In genomic region chr11:14637868-14638409, GRCh38 we compare ENCODE assay signal across 27 cellular contexts. TPM values are rescaled to one million over a fixed set of nuclear protein-coding genes. Genes with fewer than 3 reads are reported as not detected.
DNase-seq lines count a peak whose midpoint lies in the region; ATAC-seq and TF ChIP-seq lines count a peak whose summit lies in the region.
"Had no signal": no experiment of that assay in that cellular context is flagged by ENCODE, and none has a peak within 500 bp of the region (broad histone marks: within the 10 kb centered on the region; RNA-seq: fewer than 3 reads in every experiment).

No MANE protein-coding gene starts in this region.

- no peak for DNase-seq in activated CD4-positive, alpha-beta T cell treated with anti-CD3 and anti-CD28 coated beads for 36 hours
- no peak for DNase-seq in activated CD4-positive, alpha-beta T cell treated with anti-CD3 and anti-CD28 coated beads, Interleukin-2, amount 50 U/mL, for 4 hours
- DNase-seq in CD4-positive, alpha-beta T cell = no peak
- DNase-seq in T-helper 17 cell = no peak
- DNase-seq in naive thymus-derived CD8-positive, alpha-beta T cell = no peak
- DNase-seq in CD1c-positive myeloid dendritic cell (ENCODE audit: extremely low spot score) = no peak
- DNase-seq in T-helper 2 cell = no peak
- no peak for DNase-seq in activated T-cell treated with anti-CD3 and anti-CD28 coated beads, Interleukin-2, amount 50 U/mL, for 48 hours
- DNase-seq: 8988T, ACHN, BE2C, MM.1S, NCI-H1092, NCI-H1417 treated with DMSO at 0.1 percent for 48 hours, NCI-H1694 treated with DMSO at 0.1 percent for 48 hours, NCI-H2081 treated with DMSO at 0.1 percent for 48 hours, NCI-H2171, NCI-H226, NCI-H510A, NCI-H69, SHP77 had no signal

- H3K9me3 ChIP-seq in CD4-positive, alpha-beta T cell (ENCODE audit: control insufficient read depth, low read length) = no peaks in the 10 kb centered on the region
- no peaks in the 10 kb centered on the region for H3K9me3 ChIP-seq in T-helper 17 cell (ENCODE audit: control insufficient read depth, low read length, poor library complexity, severe bottlenecking)
- H3K9me3 ChIP-seq: BE2C had no signal

- H3K4me1 Mint-ChIP-seq in activated CD4-positive, alpha-beta T cell treated with anti-CD3 and anti-CD28 coated beads for 36 hours = peaks cover 76% of the 10 kb centered on the region
- peaks cover 90% of the 10 kb centered on the region for H3K4me1 Mint-ChIP-seq in CD4-positive, alpha-beta T cell (ENCODE audit: low read depth)
- peaks cover 54% of the 10 kb centered on the region for H3K4me1 Mint-ChIP-seq in T-helper 17 cell
- H3K4me1 Mint-ChIP-seq in naive thymus-derived CD8-positive, alpha-beta T cell = peaks cover 40 to 86% (median 83%) of the 10 kb centered on the region in 4 donors

- no peak for TF ChIP-seq CTCF in CD4-positive, alpha-beta T cell (IDR thresholded peaks at IDR 0.05)

- peak overlapping the region; percentile 7 for H3K27ac ChIP-seq in CD4-positive, alpha-beta T cell (ENCODE audit: low read depth, low read length)
- H3K27ac ChIP-seq: RWPE1 had no signal

- H3K27me3 Mint-ChIP-seq in activated CD4-positive, alpha-beta T cell treated with anti-CD3 and anti-CD28 coated beads for 36 hours = no peaks in the 10 kb centered on the region
- H3K27me3 Mint-ChIP-seq in CD4-positive, alpha-beta T cell = no peaks in the 10 kb centered on the region
- H3K27me3 Mint-ChIP-seq in T-helper 17 cell = no peaks in the 10 kb centered on the region
- H3K27me3 Mint-ChIP-seq in naive thymus-derived CD8-positive, alpha-beta T cell = no peaks in the 10 kb centered on the region

- ATAC-seq in activated CD4-positive, alpha-beta T cell treated with anti-CD3 and anti-CD28 coated beads for 36 hours = peak; percentile 18
- no peak for ATAC-seq in CD4-positive, alpha-beta T cell (ENCODE audit: poor library complexity)
- no peak for ATAC-seq in T-helper 17 cell
- ATAC-seq in naive thymus-derived CD8-positive, alpha-beta T cell = peak; percentile 16 to 27
- ATAC-seq: HCT116, Panc1 had no signal

- intact Hi-C loops in activated CD4-positive, alpha-beta T cell treated with anti-CD3 and anti-CD28 coated beads for 36 hours (cut with DNase I, micrococcal nuclease) = no loop called here
- intact Hi-C loops in CD4-positive, alpha-beta T cell (cut with DNase I, micrococcal nuclease) = no loop called here

- H3K36me3 Mint-ChIP-seq in activated CD4-positive, alpha-beta T cell treated with anti-CD3 and anti-CD28 coated beads for 36 hours (ENCODE audit: low read depth) = peaks cover 60% of the 10 kb centered on the region
- peaks cover 33% of the 10 kb centered on the region for H3K36me3 Mint-ChIP-seq in CD4-positive, alpha-beta T cell (ENCODE audit: low read depth)
- no peaks in the 10 kb centered on the region for H3K36me3 Mint-ChIP-seq in T-helper 17 cell (ENCODE audit: low read depth)
- H3K36me3 Mint-ChIP-seq in naive thymus-derived CD8-positive, alpha-beta T cell = peaks cover 11 to 29% (median 12%) of the 10 kb centered on the region in 3 donors

- H3K27me3 ChIP-seq in CD4-positive, alpha-beta T cell (ENCODE audit: control insufficient read depth, insufficient read depth, low read length) = no peaks in the 10 kb centered on the region
- H3K27me3 ChIP-seq: BE2C had no signal

- peaks cover 13% of the 10 kb centered on the region for H3K9me3 Mint-ChIP-seq in activated CD4-positive, alpha-beta T cell treated with anti-CD3 and anti-CD28 coated beads for 36 hours (ENCODE audit: low read depth)
- peaks cover 8% of the 10 kb centered on the region for H3K9me3 Mint-ChIP-seq in CD4-positive, alpha-beta T cell
- H3K9me3 Mint-ChIP-seq in naive thymus-derived CD8-positive, alpha-beta T cell = peaks cover 0 to 28% (median 11%) of the 10 kb centered on the region in 9 donors

- H3K4me3 Mint-ChIP-seq in activated CD4-positive, alpha-beta T cell treated with anti-CD3 and anti-CD28 coated beads for 36 hours = no peak overlapping the region
- no peak overlapping the region for H3K4me3 Mint-ChIP-seq in CD4-positive, alpha-beta T cell
- H3K4me3 Mint-ChIP-seq in T-helper 17 cell = peak overlapping the region; percentile 7
- peak overlapping the region in 5 of 10 donors; percentile 8 to 51 (median 30) for H3K4me3 Mint-ChIP-seq in naive thymus-derived CD8-positive, alpha-beta T cell
- H3K4me3 Mint-ChIP-seq: CD14-positive monocyte had no signal

- CTCF ChIA-PET in activated CD4-positive, alpha-beta T cell treated with anti-CD3 and anti-CD28 coated beads for 36 hours (lab: Charles Lee) = interaction anchor here (0.5 to 1.3 kb wide), 4 partner anchors 15 to 337 kb away, joined by 3 to 4 read pairs (median 4); no protein-coding TSS in a partner anchor
- CTCF ChIA-PET in CD4-positive, alpha-beta T cell (lab: Charles Lee) = interaction anchor here (0.8 to 1.6 kb wide), 2 partner anchors 60 to 178 kb away, joined by 3 to 6 read pairs; no protein-coding TSS in a partner anchor

- no peak overlapping the region for H3K27ac Mint-ChIP-seq in activated CD4-positive, alpha-beta T cell treated with anti-CD3 and anti-CD28 coated beads for 36 hours
- H3K27ac Mint-ChIP-seq in CD4-positive, alpha-beta T cell = peak overlapping the region; percentile 62
- H3K27ac Mint-ChIP-seq in T-helper 17 cell = no peak overlapping the region
- peak overlapping the region in 5 of 10 donors; percentile 19 to 72 (median 38) for H3K27ac Mint-ChIP-seq in naive thymus-derived CD8-positive, alpha-beta T cell

- POLR2A ChIA-PET in activated CD4-positive, alpha-beta T cell treated with anti-CD3 and anti-CD28 coated beads for 36 hours (lab: Charles Lee) = no interaction called here
- POLR2A ChIA-PET in CD4-positive, alpha-beta T cell (lab: Charles Lee) = interaction anchor here (1.1 to 5.8 kb wide), 7 partner anchors 10 to 127 kb away, joined by 3 to 37 read pairs (median 4); partner anchors contain the start of gene PSMA1
- POLR2A ChIA-PET in naive thymus-derived CD8-positive, alpha-beta T cell (lab: Charles Lee) = interaction anchor here (0.8 to 1.6 kb wide), 3 partner anchors 12 to 59 kb away, joined by 3 to 6 read pairs (median 5); no protein-coding TSS in a partner anchor

RNA-seq across cellular contexts. Expression of gene PDE3B, which starts 5.7 kb away (rescaled TPM):
- total RNA-seq in activated CD4-positive, alpha-beta T cell treated with anti-CD3 and anti-CD28 coated beads for 36 hours = 10 to 100 TPM; 24.7 to 25.8 TPM
- 100 to 1,000 TPM; 103 to 106 TPM for total RNA-seq in CD4-positive, alpha-beta T cell
- 10 to 100 TPM; 68.9 to 90.4 TPM for total RNA-seq in T-helper 17 cell
- 100 to 1,000 TPM; 228 to 240 TPM for total RNA-seq in naive thymus-derived CD8-positive, alpha-beta T cell
- 100 to 1,000 TPM in 1 of 3 donors, 10 to 100 TPM in 2; 59.2 to 127 (median 74.8) TPM for polyA plus RNA-seq in naive thymus-derived CD8-positive, alpha-beta T cell
- total RNA-seq: HT1080, OCI-LY7 had no signal

Comparison
In these comparisons a context has a peak if more than half of its experiments do, and no peak if none do; other contexts are left out.
1. ATAC-seq: peak in activated CD4-positive, alpha-beta T cell treated with anti-CD3 and anti-CD28 coated beads for 36 hours (single experiment) and naive thymus-derived CD8-positive, alpha-beta T cell (2 of 2); none in CD4-positive, alpha-beta T cell (single experiment) and T-helper 17 cell (single experiment).